In the genomic region with DNA sequence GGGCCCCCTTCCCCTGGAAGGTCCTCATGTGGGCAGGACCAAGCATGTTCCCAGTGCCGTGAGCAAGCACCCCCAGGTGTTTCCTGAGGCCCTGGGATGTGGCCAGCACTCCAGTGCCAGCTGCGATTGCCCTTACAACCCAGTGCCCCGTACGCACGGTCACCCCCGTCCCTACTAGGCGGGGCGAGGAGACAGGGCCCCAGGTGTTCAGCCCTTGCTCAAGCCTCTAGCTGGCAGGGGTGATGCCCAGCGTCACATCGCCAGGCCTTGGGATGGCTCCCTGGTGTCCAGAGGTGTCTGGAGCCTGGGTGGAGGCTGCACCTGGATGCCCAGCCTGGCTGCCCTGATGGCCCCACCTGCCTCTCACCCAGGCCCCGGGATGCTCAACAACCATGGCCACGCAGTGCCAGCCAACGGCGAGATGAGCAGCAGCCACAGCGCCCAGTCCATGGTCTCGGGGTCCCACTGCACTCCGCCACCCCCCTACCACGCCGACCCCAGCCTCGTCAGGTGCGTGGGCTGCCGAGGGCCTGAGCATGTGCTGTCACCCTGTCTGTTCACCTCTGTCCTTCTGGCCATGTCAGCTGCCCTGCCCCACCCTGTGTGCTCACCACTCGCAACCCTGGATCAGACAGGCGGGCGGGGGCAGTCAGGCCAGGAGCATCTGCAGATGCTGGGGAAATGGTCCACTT, we compare ENCODE assay signal across 33 cellular contexts. TPM values are rescaled to one million over a fixed set of nuclear protein-coding genes. Genes with fewer than 3 reads are reported as not detected.
"Had no signal": no experiment of that assay in that cellular context is flagged by ENCODE, and none has a peak within 500 bp of the region (broad histone marks: within the 10 kb centered on the region; RNA-seq: fewer than 3 reads in every experiment).

No MANE protein-coding gene starts in this region.

- FAIRE-seq: bronchial epithelial cell, TTC549 had no signal

- H3K9me3 ChIP-seq: ascending aorta, body of pancreas, Peyer's patch had no signal

- H3K36me3 ChIP-seq: Peyer's patch had no signal

- H3K4me1 ChIP-seq: ascending aorta, body of pancreas, Peyer's patch had no signal

- H3K27me3 ChIP-seq: ascending aorta, body of pancreas had no signal

- ATAC-seq: activated CD8-positive, alpha-beta memory T cell treated with anti-CD3 and anti-CD28 coated beads, Interleukin-2, amount 10 ng/mL, durations not matched to agents 7 days and 5 days; activated naive CD4-positive, alpha-beta T cell treated with anti-CD3 and anti-CD28 coated beads, Interleukin-2, amount 50 U/mL, for 72 hours; activated naive CD8-positive, alpha-beta T cell treated with anti-CD3 and anti-CD28 coated beads, Interleukin-2, amount 50 U/mL, for 24 hours; activated T-cell treated with anti-CD3 and anti-CD28 coated beads, Interleukin-2, amount 50 U/mL, for 4 hours; body of pancreas; T-cell had no signal

- H3K4me3 ChIP-seq: ascending aorta, body of pancreas, Peyer's patch, SK-N-MC had no signal

- H3K27ac ChIP-seq: ascending aorta, body of pancreas, Peyer's patch, SK-N-MC had no signal

- DNase-seq: activated B cell treated with CpG ODN at 0.5 μM for 24 hours; activated CD4-positive, alpha-beta T cell treated with anti-CD3 and anti-CD28 coated beads for 1 hour; activated CD4-positive, alpha-beta T cell treated with anti-CD3 and anti-CD28 coated beads, Interleukin-2, amount 10 ng/mL, durations not matched to agents 24 days and 14 days; activated CD4-positive, alpha-beta T cell treated with anti-CD3 and anti-CD28 coated beads, Interleukin-2, amount 50 U/mL, for 48 hours; activated CD8-positive, alpha-beta memory T cell treated with anti-CD3 and anti-CD28 coated beads, Interleukin-2, amount 10 ng/mL, durations not matched to agents 7 days and 5 days; activated effector memory CD4-positive, alpha-beta T cell treated with anti-CD3 and anti-CD28 coated beads, Interleukin-2, amount 50 U/mL, for 16 hours; activated naive CD4-positive, alpha-beta T cell treated with Interleukin-2 at 50 U/mL for 16 hours; activated naive CD8-positive, alpha-beta T cell treated with anti-CD3 and anti-CD28 coated beads, Interleukin-2, amount 50 U/mL, for 24 hours; activated T-cell treated with anti-CD3 and anti-CD28 coated beads, Interleukin-2, amount 50 U/mL, for 4 hours; amniotic stem cell; body of pancreas; central memory CD4-positive, alpha-beta T cell; NCI-H1092; NCI-H1417; NCI-H1930; NCI-H2171; NCI-H2227 treated with DMSO at 0.1 percent for 48 hours; NCI-H446 treated with DMSO at 0.1 percent for 48 hours; NCI-H524 treated with DMSO at 0.1 percent for 48 hours; NCI-H774; NK-92 treated with Interleukin-12 subunit alpha and Interleukin-12 subunit beta, amount 100 ng/mL, for 24 hours; OCI-M1; Peyer's patch; SIG-M5; T-cell; T-helper 2 cell; T1000 had no signal

RNA-seq across cellular contexts. Expression of gene CCDC27, which starts 21.5 kb away (rescaled TPM):
- total RNA-seq: activated B cell treated with CpG ODN at 0.5 μM for 24 hours; activated CD4-positive, alpha-beta T cell treated with anti-CD3 and anti-CD28 coated beads, Interleukin-2, amount 10 ng/mL, durations not matched to agents 24 days and 14 days; activated CD8-positive, alpha-beta memory T cell treated with anti-CD3 and anti-CD28 coated beads, Interleukin-2, amount 10 ng/mL, durations not matched to agents 7 days and 5 days; activated naive CD4-positive, alpha-beta T cell treated with anti-CD3 and anti-CD28 coated beads, Interleukin-2, amount 50 U/mL, for 72 hours; activated T-cell treated with anti-CD3 and anti-CD28 coated beads, Interleukin-2, amount 50 U/mL, for 4 hours; ascending aorta; body of pancreas; bronchial epithelial cell; MCF 10A; Peyer's patch; T-cell had no signal

RNA-seq across cellular contexts. Expression of gene SMIM1, which starts 41.8 kb away (rescaled TPM):
- total RNA-seq: activated CD8-positive, alpha-beta memory T cell treated with anti-CD3 and anti-CD28 coated beads, Interleukin-2, amount 10 ng/mL, durations not matched to agents 7 days and 5 days; ascending aorta; bronchial epithelial cell; MCF 10A; Peyer's patch had no signal
